8 cellular contexts compared by ENCODE assay signal in genomic region chr11:3808846-3809623, GRCh38. TPM values are rescaled to one million over a fixed set of nuclear protein-coding genes. Genes with fewer than 3 reads are reported as not detected.
A peak's percentile ranks its signal among the peaks of the same experiment; 100 is the strongest.
DNase-seq lines count a peak whose midpoint lies in the region; ATAC-seq and TF ChIP-seq lines count a peak whose summit lies in the region.

No MANE protein-coding gene starts in this region.

- TF ChIP-seq CTCF in astrocyte of the spinal cord (IDR thresholded peaks at IDR 0.05; ENCODE audit: low read depth, low read length): peak; percentile 30

- peak overlapping the region; percentile 79 for H3K4me3 ChIP-seq in HUES64 (ENCODE audit: low read length)
- peak overlapping the region; percentile 88 for H3K4me3 ChIP-seq in astrocyte of the spinal cord (ENCODE audit: low read depth, low read length)

- in situ Hi-C loops in astrocyte of the spinal cord (cut with HindIII; ENCODE audit: low sequenced_read_pairs): no loop called here

- H3K9me3 ChIP-seq in HUES64 (ENCODE audit: insufficient read depth, low read depth, low read length): no peaks in the 10 kb centered on the region

- no peak overlapping the region for H3K27ac ChIP-seq in HUES64 (ENCODE audit: low read depth, low read length)

- WGBS in HUES64: 26% methylated on average over 3 of the region's 7 CpGs

- ATAC-seq in GM21529 (IDR thresholded peaks at IDR 0.05; ENCODE audit: unreplicated experiment): peak; percentile 81
- no peak for ATAC-seq in GM19397 (IDR thresholded peaks at IDR 0.05; ENCODE audit: unreplicated experiment)

- 0 out of 2 replicates have a peak, but pooled peaks cover 4% of the 10 kb centered on the region for H3K4me1 ChIP-seq in HUES64 (ENCODE audit: insufficient read depth, low read length)

- H3K9ac ChIP-seq in HUES64 (ENCODE audit: low read depth, low read length): peak overlapping the region; percentile 73

- H3K27me3 ChIP-seq in HUES64 (ENCODE audit: insufficient read depth, low read length): no peaks in the 10 kb centered on the region

- H3K36me3 ChIP-seq in HUES64 (ENCODE audit: insufficient read depth, low read length): peaks cover 3% of the 10 kb centered on the region; the same call in 1 of the 2 replicates

- DNase-seq in GDM1 (lab: John Stamatoyannopoulos, UW) (peak; percentile 51), RPMI7951 (ENCODE audit: low read depth) (peak; percentile 53), astrocyte of the spinal cord (ENCODE audit: low read depth, low spot score) (peak; percentile 44), iPS-NIHi7 (ENCODE audit: extremely low spot score) (peak; percentile 62)
- DNase-seq in stimulated activated CD4-positive, alpha-beta T cell treated with anti-CD3 and anti-CD28 coated beads, Interleukin-4, amount 100 ng/mL, for 24 hours: peak; percentile 47

RNA-seq across cellular contexts. Expression of gene PGAP2, which starts 0.7 kb away (rescaled TPM):
- polyA plus RNA-seq in HUES64 (2013, experiment 1 of 2): 39.1 TPM
- polyA plus RNA-seq in HUES64 (2013, experiment 2 of 2): 33.2 TPM
- 7.6 and 9.0 TPM in 2 replicates for total RNA-seq in RPMI7951 (2014; rRNA removed; shearing (Covaris generic))

RNA-seq across cellular contexts. Expression of gene NUP98, which starts 11.7 kb away (rescaled TPM):
- 71.1 TPM for polyA plus RNA-seq in HUES64 (2013, experiment 1 of 2)
- 70.4 TPM for polyA plus RNA-seq in HUES64 (2013, experiment 2 of 2)
- 77.0 and 97.9 TPM in 2 replicates for total RNA-seq in RPMI7951 (2014; rRNA removed; shearing (Covaris generic))

RNA-seq across cellular contexts. Expression of gene RHOG, which starts 31.7 kb away (rescaled TPM):
- polyA plus RNA-seq in HUES64 (2013, experiment 1 of 2): 33.3 TPM
- polyA plus RNA-seq in HUES64 (2013, experiment 2 of 2): 31.2 TPM
- 26.3 and 27.8 TPM in 2 replicates for total RNA-seq in RPMI7951 (2014; rRNA removed; shearing (Covaris generic))

RNA-seq across cellular contexts. Expression of gene STIM1, which starts 46.4 kb away (rescaled TPM):
- 10.5 TPM for polyA plus RNA-seq in HUES64 (2013, experiment 1 of 2)
- 13.1 TPM for polyA plus RNA-seq in HUES64 (2013, experiment 2 of 2)
- total RNA-seq in RPMI7951 (2014; rRNA removed; shearing (Covaris generic)): 13.8 and 14.5 TPM in 2 replicates
